Comparison of ENCODE assay signal across 19 cellular contexts in genomic region chr1:224762701-224763100, GRCh38.
"Had no signal": no experiment of that assay in that cellular context is flagged by ENCODE, and none has a peak within 500 bp of the region (broad histone marks: within the 10 kb centered on the region; RNA-seq: fewer than 3 reads in every experiment).

No MANE protein-coding gene starts in this region.

- H3K9me3 ChIP-seq: colonic mucosa had no signal

- H3K4me1 ChIP-seq: colonic mucosa, foreskin keratinocyte, heart left ventricle, left lung, lower lobe of right lung had no signal

- H3K27ac Mint-ChIP-seq: dendritic cell treated with granulocyte-macrophage colony-stimulating factor and Interleukin-4, amounts not matched to agents 40 ng/mL and 50 ng/mL, for 4 days; effector memory CD8-positive, alpha-beta T cell; immature natural killer cell; mesothelial cell of epicardium had no signal

- ATAC-seq: effector memory CD8-positive, alpha-beta T cell; foreskin keratinocyte; gastroesophageal sphincter; left cardiac atrium; left lung; left ventricle myocardium superior; lower lobe of right lung; mucosa of descending colon had no signal

- H3K27ac ChIP-seq: colonic mucosa, esophagus muscularis mucosa, foreskin keratinocyte, gastroesophageal sphincter, heart left ventricle, hepatocyte, left lung, lower lobe of right lung had no signal

- H3K4me3 Mint-ChIP-seq: dendritic cell treated with granulocyte-macrophage colony-stimulating factor and Interleukin-4, amounts not matched to agents 40 ng/mL and 50 ng/mL, for 4 days; effector memory CD8-positive, alpha-beta T cell; immature natural killer cell; mesothelial cell of epicardium had no signal

- H3K36me3 Mint-ChIP-seq: mesothelial cell of epicardium had no signal

- H3K4me1 Mint-ChIP-seq: immature natural killer cell, mesothelial cell of epicardium had no signal

- H3K27me3 ChIP-seq: colonic mucosa, esophagus muscularis mucosa, foreskin keratinocyte, gastroesophageal sphincter, heart left ventricle, hepatocyte, left lung had no signal

- DNase-seq: colonic mucosa; cortex of kidney; effector CD8-positive, alpha-beta T cell; effector memory CD8-positive, alpha-beta T cell; foreskin keratinocyte; heart left ventricle; hypothalamus; immature natural killer cell; left lung; left ventricle myocardium superior; lower lobe of right lung; mesenchymal stem cell; mucosa of descending colon had no signal

- H3K4me3 ChIP-seq: colonic mucosa, esophagus muscularis mucosa, gastroesophageal sphincter, heart left ventricle, hepatocyte, left lung, lower lobe of right lung, mucosa of descending colon had no signal

- H3K36me3 ChIP-seq: colonic mucosa, esophagus muscularis mucosa, gastroesophageal sphincter, heart left ventricle, left lung, lower lobe of right lung had no signal
